9 cellular contexts compared by ENCODE assay signal in genomic region chr2:149598014-149598395, GRCh38. TPM values are rescaled to one million over a fixed set of nuclear protein-coding genes. Genes with fewer than 3 reads are reported as not detected.
A peak's percentile ranks its signal among the peaks of the same experiment; 100 is the strongest.
DNase-seq lines count a peak whose midpoint lies in the region; ATAC-seq and TF ChIP-seq lines count a peak whose summit lies in the region.
"Had no signal": no experiment of that assay in that cellular context is flagged by ENCODE, and none has a peak within 500 bp of the region (broad histone marks: within the 10 kb centered on the region; RNA-seq: fewer than 3 reads in every experiment).

No MANE protein-coding gene starts in this region.

- TF ChIP-seq CTCF in epithelial cell of proximal tubule (conservative IDR thresholded peaks at IDR 0.05; ENCODE audit: low read depth, low read length), result no peak
- no peak for TF ChIP-seq CTCF in retinal pigment epithelial cell (conservative IDR thresholded peaks at IDR 0.05; ENCODE audit: low read depth, low read length)

- H3K4me3 ChIP-seq in epithelial cell of proximal tubule (ENCODE audit: low read depth, low read length), result peak overlapping the region; percentile 7
- H3K4me3 ChIP-seq in retinal pigment epithelial cell (ENCODE audit: low read length), result peak overlapping the region; percentile 21

- DNase-seq in DMS153 treated with DMSO at 0.1 percent for 48 hours (lab: John Stamatoyannopoulos, UW; ENCODE audit: unreplicated experiment), result peak; percentile 2
- no peak for DNase-seq in DMS153 (lab: John Stamatoyannopoulos, UW)
- DNase-seq in M059J (ENCODE audit: low read depth), result peak; percentile 12
- no peak for DNase-seq in epithelial cell of proximal tubule (ENCODE audit: low read depth)
- DNase-seq in retinal pigment epithelial cell (ENCODE audit: low read depth), result no peak
- no peak for DNase-seq in activated gamma-delta T cell treated with Interleukin-2 at 50 U/mL for 16 hours
- DNase-seq in RKO (ENCODE audit: low spot score), result no peak
- DNase-seq: esophagus squamous epithelium had no signal

- no peak for ATAC-seq in HG03025 (IDR thresholded peaks at IDR 0.05; ENCODE audit: low FRiP score, unreplicated experiment)

RNA-seq across cellular contexts. Expression of gene MMADHC, which starts 10.4 kb away (rescaled TPM):
- 245 and 248 TPM in 2 replicates for total RNA-seq in M059J (2014; rRNA removed; shearing (Covaris generic))
- 132 and 162 TPM in 2 replicates for total RNA-seq in epithelial cell of proximal tubule

Comparison
In these comparisons a context has a peak if more than half of its experiments do, and no peak if none do; other contexts are left out.
1. DNase-seq: peak in DMS153 treated with DMSO at 0.1 percent for 48 hours (single experiment) and M059J (single experiment); none in DMS153 (single experiment), epithelial cell of proximal tubule (single experiment), retinal pigment epithelial cell (single experiment), activated gamma-delta T cell treated with Interleukin-2 at 50 U/mL for 16 hours (single experiment) and RKO (single experiment).